ENCODE assay signal across 2 cellular contexts in the genomic region with DNA sequence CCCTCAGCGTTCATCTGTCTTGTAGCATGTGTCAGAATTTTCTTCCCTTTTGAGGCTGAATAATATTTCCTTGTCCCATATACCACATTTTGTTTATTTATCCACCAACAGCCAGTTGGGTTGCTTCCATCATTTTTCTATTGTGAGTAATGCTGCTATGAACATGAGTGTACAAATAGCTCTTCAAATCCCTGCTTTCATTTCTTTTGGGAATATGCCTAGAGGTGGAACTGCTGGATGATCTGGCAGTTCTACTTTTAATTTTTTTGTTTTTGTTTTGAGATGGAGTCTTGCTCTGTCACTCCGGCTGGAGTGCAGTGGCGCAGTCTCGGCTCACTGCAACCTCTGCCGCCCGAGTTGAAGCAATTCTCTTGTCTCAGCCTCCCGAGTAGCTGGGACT.
TF ChIP-seq lines count a peak whose summit lies in the region.

No MANE protein-coding gene starts in this region.

TF ChIP-seq in SK-N-SH, 30 proteins besides CTCF, POLR2A, EP300 and RAD21 (continued from another document):
- TF ChIP-seq, protein P1, sequence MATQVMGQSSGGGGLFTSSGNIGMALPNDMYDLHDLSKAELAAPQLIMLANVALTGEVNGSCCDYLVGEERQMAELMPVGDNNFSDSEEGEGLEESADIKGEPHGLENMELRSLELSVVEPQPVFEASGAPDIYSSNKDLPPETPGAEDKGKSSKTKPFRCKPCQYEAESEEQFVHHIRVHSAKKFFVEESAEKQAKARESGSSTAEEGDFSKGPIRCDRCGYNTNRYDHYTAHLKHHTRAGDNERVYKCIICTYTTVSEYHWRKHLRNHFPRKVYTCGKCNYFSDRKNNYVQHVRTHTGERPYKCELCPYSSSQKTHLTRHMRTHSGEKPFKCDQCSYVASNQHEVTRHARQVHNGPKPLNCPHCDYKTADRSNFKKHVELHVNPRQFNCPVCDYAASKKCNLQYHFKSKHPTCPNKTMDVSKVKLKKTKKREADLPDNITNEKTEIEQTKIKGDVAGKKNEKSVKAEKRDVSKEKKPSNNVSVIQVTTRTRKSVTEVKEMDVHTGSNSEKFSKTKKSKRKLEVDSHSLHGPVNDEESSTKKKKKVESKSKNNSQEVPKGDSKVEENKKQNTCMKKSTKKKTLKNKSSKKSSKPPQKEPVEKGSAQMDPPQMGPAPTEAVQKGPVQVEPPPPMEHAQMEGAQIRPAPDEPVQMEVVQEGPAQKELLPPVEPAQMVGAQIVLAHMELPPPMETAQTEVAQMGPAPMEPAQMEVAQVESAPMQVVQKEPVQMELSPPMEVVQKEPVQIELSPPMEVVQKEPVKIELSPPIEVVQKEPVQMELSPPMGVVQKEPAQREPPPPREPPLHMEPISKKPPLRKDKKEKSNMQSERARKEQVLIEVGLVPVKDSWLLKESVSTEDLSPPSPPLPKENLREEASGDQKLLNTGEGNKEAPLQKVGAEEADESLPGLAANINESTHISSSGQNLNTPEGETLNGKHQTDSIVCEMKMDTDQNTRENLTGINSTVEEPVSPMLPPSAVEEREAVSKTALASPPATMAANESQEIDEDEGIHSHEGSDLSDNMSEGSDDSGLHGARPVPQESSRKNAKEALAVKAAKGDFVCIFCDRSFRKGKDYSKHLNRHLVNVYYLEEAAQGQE (IDR thresholded peaks at IDR 0.05; ENCODE audit: low read depth, low read length): no peak
- no peak for TF ChIP-seq RCOR1 (IDR thresholded peaks at IDR 0.05; ENCODE audit: low read length)
- TF ChIP-seq RXRA (IDR thresholded peaks at IDR 0.05; ENCODE audit: borderline replicate concordance, low read depth): peak; percentile 39; the same call in 1 of the 2 replicates
- no peak for TF ChIP-seq GATA2 (CRISPR knock-in tag; IDR thresholded peaks at IDR 0.05)
- no peak for TF ChIP-seq NRF1 (IDR thresholded peaks at IDR 0.05; ENCODE audit: low read depth, low read length)
- TF ChIP-seq, protein P2, sequence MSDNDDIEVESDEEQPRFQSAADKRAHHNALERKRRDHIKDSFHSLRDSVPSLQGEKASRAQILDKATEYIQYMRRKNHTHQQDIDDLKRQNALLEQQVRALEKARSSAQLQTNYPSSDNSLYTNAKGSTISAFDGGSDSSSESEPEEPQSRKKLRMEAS (IDR thresholded peaks at IDR 0.05; ENCODE audit: low read depth): peak; percentile 22; the same call in 1 of the 2 replicates
- TF ChIP-seq, protein P3, sequence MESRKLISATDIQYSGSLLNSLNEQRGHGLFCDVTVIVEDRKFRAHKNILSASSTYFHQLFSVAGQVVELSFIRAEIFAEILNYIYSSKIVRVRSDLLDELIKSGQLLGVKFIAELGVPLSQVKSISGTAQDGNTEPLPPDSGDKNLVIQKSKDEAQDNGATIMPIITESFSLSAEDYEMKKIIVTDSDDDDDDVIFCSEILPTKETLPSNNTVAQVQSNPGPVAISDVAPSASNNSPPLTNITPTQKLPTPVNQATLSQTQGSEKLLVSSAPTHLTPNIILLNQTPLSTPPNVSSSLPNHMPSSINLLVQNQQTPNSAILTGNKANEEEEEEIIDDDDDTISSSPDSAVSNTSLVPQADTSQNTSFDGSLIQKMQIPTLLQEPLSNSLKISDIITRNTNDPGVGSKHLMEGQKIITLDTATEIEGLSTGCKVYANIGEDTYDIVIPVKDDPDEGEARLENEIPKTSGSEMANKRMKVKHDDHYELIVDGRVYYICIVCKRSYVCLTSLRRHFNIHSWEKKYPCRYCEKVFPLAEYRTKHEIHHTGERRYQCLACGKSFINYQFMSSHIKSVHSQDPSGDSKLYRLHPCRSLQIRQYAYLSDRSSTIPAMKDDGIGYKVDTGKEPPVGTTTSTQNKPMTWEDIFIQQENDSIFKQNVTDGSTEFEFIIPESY (IDR thresholded peaks at IDR 0.05; ENCODE audit: borderline replicate concordance, low read depth): no peak
TF ChIP-seq in SK-N-SH: peak in this region for 8.

TF ChIP-seq in WTC11, 78 proteins besides CTCF, POLR2A, EP300 and RAD21 (continued from another document):
- TF ChIP-seq TEAD1 (CRISPR knock-in tag; IDR thresholded peaks at IDR 0.05) (no peak), OVOL2 (CRISPR knock-in tag; IDR thresholded peaks at IDR 0.05; ENCODE audit: borderline replicate concordance) (no peak), PRRX2 (CRISPR knock-in tag; IDR thresholded peaks at IDR 0.05) (no peak), CREB1 (CRISPR knock-in tag; IDR thresholded peaks at IDR 0.05) (no peak)
- TF ChIP-seq, protein P4, sequence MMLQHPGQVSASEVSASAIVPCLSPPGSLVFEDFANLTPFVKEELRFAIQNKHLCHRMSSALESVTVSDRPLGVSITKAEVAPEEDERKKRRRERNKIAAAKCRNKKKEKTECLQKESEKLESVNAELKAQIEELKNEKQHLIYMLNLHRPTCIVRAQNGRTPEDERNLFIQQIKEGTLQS (CRISPR knock-in tag; conservative IDR thresholded peaks at IDR 0.05): no peak
- TF ChIP-seq, protein P2 (CRISPR knock-in tag; IDR thresholded peaks at IDR 0.05): no peak
- TF ChIP-seq, protein P5, sequence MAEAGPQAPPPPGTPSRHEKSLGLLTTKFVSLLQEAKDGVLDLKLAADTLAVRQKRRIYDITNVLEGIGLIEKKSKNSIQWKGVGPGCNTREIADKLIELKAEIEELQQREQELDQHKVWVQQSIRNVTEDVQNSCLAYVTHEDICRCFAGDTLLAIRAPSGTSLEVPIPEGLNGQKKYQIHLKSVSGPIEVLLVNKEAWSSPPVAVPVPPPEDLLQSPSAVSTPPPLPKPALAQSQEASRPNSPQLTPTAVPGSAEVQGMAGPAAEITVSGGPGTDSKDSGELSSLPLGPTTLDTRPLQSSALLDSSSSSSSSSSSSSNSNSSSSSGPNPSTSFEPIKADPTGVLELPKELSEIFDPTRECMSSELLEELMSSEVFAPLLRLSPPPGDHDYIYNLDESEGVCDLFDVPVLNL (CRISPR knock-in tag; IDR thresholded peaks at IDR 0.05; ENCODE audit: borderline replicate concordance, low read depth): no peak
- TF ChIP-seq, protein P6, sequence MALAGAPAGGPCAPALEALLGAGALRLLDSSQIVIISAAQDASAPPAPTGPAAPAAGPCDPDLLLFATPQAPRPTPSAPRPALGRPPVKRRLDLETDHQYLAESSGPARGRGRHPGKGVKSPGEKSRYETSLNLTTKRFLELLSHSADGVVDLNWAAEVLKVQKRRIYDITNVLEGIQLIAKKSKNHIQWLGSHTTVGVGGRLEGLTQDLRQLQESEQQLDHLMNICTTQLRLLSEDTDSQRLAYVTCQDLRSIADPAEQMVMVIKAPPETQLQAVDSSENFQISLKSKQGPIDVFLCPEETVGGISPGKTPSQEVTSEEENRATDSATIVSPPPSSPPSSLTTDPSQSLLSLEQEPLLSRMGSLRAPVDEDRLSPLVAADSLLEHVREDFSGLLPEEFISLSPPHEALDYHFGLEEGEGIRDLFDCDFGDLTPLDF (CRISPR knock-in tag; IDR thresholded peaks at IDR 0.05): no peak
